ENCODE assay signal across 8 cellular contexts in the genomic region with DNA sequence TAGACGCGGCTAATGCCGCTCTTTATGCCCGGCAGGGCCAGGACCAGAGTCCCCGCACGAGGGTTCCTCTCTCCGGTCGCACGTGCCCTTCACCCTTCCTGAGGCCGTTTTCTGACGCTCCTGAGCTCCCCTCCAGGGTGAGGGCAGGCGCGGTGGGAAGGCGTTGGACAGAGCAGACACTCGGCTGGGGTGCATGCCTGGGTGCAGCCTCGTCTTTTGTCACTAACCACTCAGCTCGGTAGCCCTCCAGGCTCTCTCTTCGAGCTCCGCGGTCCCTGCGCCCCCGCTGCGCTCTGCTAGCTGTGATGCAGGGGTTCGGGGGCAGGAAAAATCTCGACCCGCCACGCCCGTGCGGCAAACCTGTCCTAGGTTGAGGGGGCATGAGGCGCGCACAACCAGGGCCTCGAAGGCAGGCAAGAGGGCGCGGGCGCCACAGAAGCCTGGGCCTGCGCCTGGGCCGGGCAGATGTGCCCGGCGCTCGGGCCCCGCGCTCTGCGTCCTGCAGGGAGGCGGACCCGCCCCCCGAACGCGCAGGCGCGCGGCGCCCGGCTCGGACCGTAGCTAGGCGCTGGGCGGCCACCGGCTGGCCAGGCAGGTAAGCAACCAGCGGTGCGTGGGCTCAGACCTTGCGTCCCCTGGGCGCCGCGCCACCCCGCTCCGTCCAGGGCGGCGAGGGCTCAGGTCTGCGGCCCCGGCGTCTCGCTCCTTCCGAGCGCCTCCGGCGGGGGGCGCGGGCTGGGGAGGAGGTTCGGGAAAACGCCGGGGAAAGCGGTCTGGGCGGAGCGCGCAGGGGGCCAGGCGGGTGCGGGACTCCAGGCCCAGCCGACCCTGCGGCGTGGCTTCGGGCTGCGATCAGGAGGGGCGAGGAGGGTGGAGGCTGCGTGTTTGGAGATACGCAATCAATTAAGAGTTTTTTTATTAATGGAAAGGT. TPM values are rescaled to one million over a fixed set of nuclear protein-coding genes. Genes with fewer than 3 reads are reported as not detected.
DNase-seq lines count a peak whose midpoint lies in the region; ATAC-seq and TF ChIP-seq lines count a peak whose summit lies in the region.

A gene (plus strand): TSS at position 548 of the 931 bp plus-strand sequence. CDS start 5,807 bp downstream, outside the sequence.

- H4K91ac ChIP-seq in H9 (ENCODE audit: insufficient read length, low read depth, low read length): no peak within 1 kb of the TSS

- H2BK20ac ChIP-seq in H9 (ENCODE audit: low read depth, low read length, poor library complexity, severe bottlenecking): no peak within 1 kb of the TSS

- H3K36me3 Mint-ChIP-seq in H9 (ENCODE audit: insufficient read depth in 1 of 3, low read depth in 3 of 3) (no peaks in the 10 kb centered on the region), memory B cell (no peaks in the 10 kb centered on the region)

- no peak within 1 kb of the TSS for H2BK5ac ChIP-seq in H9 (ENCODE audit: insufficient read length, low read length)

- H4K20me1 ChIP-seq in H9 (ENCODE audit: control insufficient read depth, insufficient read depth, insufficient read length): no peaks in the 10 kb centered on the region

- H4K5ac ChIP-seq in H9 (ENCODE audit: insufficient read length, low read depth, low read length): no peak within 1 kb of the TSS

- intact Hi-C loops in tibial artery (cut with DNase I; ENCODE audit: low total_unique reads): loop anchor here (5.0 kb wide), 1 partner anchor 55 kb away; no protein-coding TSS in a partner anchor

- no CpG with 5 or more reads among the region's 95 CpGs for WGBS in H9 (ENCODE audit: extremely low coverage, insufficient read length, low lambda C conversion rate)

- no peak within 1 kb of the TSS for H3K23ac ChIP-seq in H9 (ENCODE audit: insufficient read length, low read depth, low read length)

- H3K23me2 ChIP-seq in H9 (ENCODE audit: insufficient read length, low read depth, low read length, poor library complexity, severe bottlenecking): peaks cover 8% of the 10 kb centered on the region

- no peak within 1 kb of the TSS for H2AFZ ChIP-seq in H9 (ENCODE audit: low read length)

- H3K4me3 Mint-ChIP-seq in H9 (peak within 1 kb of the TSS; percentile 70 to 86), memory B cell (peak within 1 kb of the TSS; percentile 68)

- peak within 1 kb of the TSS; percentile 54; the same call in 1 of the 2 replicates for H3K14ac ChIP-seq in H9 (ENCODE audit: insufficient read depth, low read length)

- no peak within 1 kb of the TSS for H2AK5ac ChIP-seq in H9 (ENCODE audit: insufficient read length, low read length)

- peak within 1 kb of the TSS; percentile 34 for H3K4me2 ChIP-seq in H9 (ENCODE audit: insufficient read depth, insufficient read length, low read length)

- no peak within 1 kb of the TSS for H3K4ac ChIP-seq in H9 (ENCODE audit: low read depth, low read length)

- H3K27ac ChIP-seq in H9 (ENCODE audit: insufficient read length, low read depth, low read length) (no peak within 1 kb of the TSS), tibial artery (no peak within 1 kb of the TSS)

- H3K4me1 ChIP-seq in H9 (ENCODE audit: insufficient read depth, low read length) (no peaks in the 10 kb centered on the region), endocrine pancreas (ENCODE audit: control insufficient read depth, insufficient read depth, low read length) (no peaks in the 10 kb centered on the region), tibial artery (peaks cover 0 to 16% (median 9%) of the 10 kb centered on the region in 4 donors)

- peak; percentile 32; the same call in 1 of the 3 replicates for TF ChIP-seq CTCF in H9 (conservative IDR thresholded peaks at IDR 0.05)
- no peak for TF ChIP-seq CTCF in tibial artery (IDR thresholded peaks at IDR 0.05)

- H3K9me3 ChIP-seq in H9 (ENCODE audit: control insufficient read depth, low read depth, low read length): no peaks in the 10 kb centered on the region
- no peaks in the 10 kb centered on the region for H3K9me3 ChIP-seq in endocrine pancreas (ENCODE audit: control insufficient read depth, low read length)
- no peaks in the 10 kb centered on the region for H3K9me3 ChIP-seq in tibial artery

- no peak within 1 kb of the TSS for H3K56ac ChIP-seq in H9 (ENCODE audit: insufficient read length, low read depth, low read length)

- H3K9me3 Mint-ChIP-seq in H9 (no peaks in the 10 kb centered on the region), memory B cell (no peaks in the 10 kb centered on the region)

- peaks cover 7% of the 10 kb centered on the region; the same call in 1 of the 2 replicates for H3K27me3 ChIP-seq in H9 (ENCODE audit: insufficient read depth, low read length)
- no peaks in the 10 kb centered on the region for H3K27me3 ChIP-seq in endocrine pancreas (ENCODE audit: control insufficient read depth, insufficient read depth, low read length)
- peaks cover 0 to 20% of the 10 kb centered on the region in 2 donors for H3K27me3 ChIP-seq in tibial artery

- H3K36me3 ChIP-seq in endocrine pancreas (ENCODE audit: control insufficient read depth, insufficient read depth, low read length) (no peaks in the 10 kb centered on the region), tibial artery (no peaks in the 10 kb centered on the region)

- DNase-seq in AG08396 (ENCODE audit: low spot score): peak; percentile 84
- peak; percentile 83 for DNase-seq in H9
- DNase-seq in SW480 (ENCODE audit: low spot score): peak; percentile 54
- DNase-seq in memory B cell (ENCODE audit: low spot score in 2 of 2): no peak
- DNase-seq in tibial artery: no peak
- no peak for DNase-seq in GM19240 (ENCODE audit: insufficient read length, low spot score)
- DNase-seq in KBM-7: no peak

- no peak within 1 kb of the TSS for H2BK12ac ChIP-seq in H9 (ENCODE audit: insufficient read length, low read depth, low read length)

- H3K4me1 Mint-ChIP-seq in H9 (peaks cover 7 to 13% of the 10 kb centered on the region in 2 experiments), memory B cell (peaks cover 5% of the 10 kb centered on the region)

- H2BK15ac ChIP-seq in H9 (ENCODE audit: low read depth, low read length): no peak within 1 kb of the TSS

- H4K8ac ChIP-seq in H9 (replicated peaks; ENCODE audit: insufficient read length, low read depth, low read length): no peak within 1 kb of the TSS

- H3K9ac ChIP-seq in H9 (ENCODE audit: extremely low read depth, insufficient read length, low read length) (no peak within 1 kb of the TSS), endocrine pancreas (ENCODE audit: control insufficient read depth, insufficient read depth, low read length) (peak within 1 kb of the TSS; percentile 56)

- ATAC-seq in memory B cell (ENCODE audit: low read depth): peak; percentile 46

- peak within 1 kb of the TSS; percentile 37 for H3K18ac ChIP-seq in H9 (ENCODE audit: insufficient read length, low read depth, low read length)

- H3K27ac Mint-ChIP-seq in H9 (peak within 1 kb of the TSS in 2 of 3 experiments; percentile 84; a peak in 3 of 7 replicates), memory B cell (no peak within 1 kb of the TSS)

- H3K79me2 ChIP-seq in H9 (ENCODE audit: insufficient read depth, low read length): no peaks in the 10 kb centered on the region

- H3K79me1 ChIP-seq in H9 (ENCODE audit: insufficient read depth, low read depth, low read length, poor library complexity, severe bottlenecking): no peaks in the 10 kb centered on the region

- no peak within 1 kb of the TSS for H2BK120ac ChIP-seq in H9 (ENCODE audit: low read depth, low read length, poor library complexity, severe bottlenecking)

- H3K4me3 ChIP-seq in endocrine pancreas (ENCODE audit: control insufficient read depth, insufficient read depth, low read length) (no peak within 1 kb of the TSS), tibial artery (peak within 1 kb of the TSS; percentile 52 to 58)

- H3K27me3 Mint-ChIP-seq in H9 (ENCODE audit: low read depth) (peaks cover 43% of the 10 kb centered on the region), memory B cell (peaks cover 28% of the 10 kb centered on the region)

- in situ Hi-C loops in KBM-7 (cut with MboI; ENCODE audit: low pct_unique_long_range_greater_than_20kb, low sequenced_read_pairs): no loop called here

- H3T11ph ChIP-seq in H9 (ENCODE audit: low read length): no peak within 1 kb of the TSS

RNA-seq across cellular contexts. Expression of the gene that starts here (rescaled TPM):
- 17.4 and 19.9 TPM in 2 replicates for total RNA-seq in H9 (2021)

Comparison
In these comparisons a context has a peak if more than half of its experiments do, and no peak if none do; other contexts are left out.
1. DNase-seq: peak in AG08396 (single experiment), H9 (single experiment) and SW480 (single experiment); none in memory B cell (0 of 2), tibial artery (0 of 2), GM19240 (single experiment) and KBM-7 (single experiment).